Comparison of ENCODE assay signal across 1 cellular context in genomic region chr1:103180660-103181059, GRCh38.
TF ChIP-seq lines count a peak whose summit lies in the region.

No MANE protein-coding gene starts in this region.

TF ChIP-seq in SK-N-SH, 30 proteins besides CTCF, POLR2A, EP300 and RAD21 (continued from another document):
- TF ChIP-seq GABPA (IDR thresholded peaks at IDR 0.05; ENCODE audit: low read depth) (no peak), PBX3 (IDR thresholded peaks at IDR 0.05) (no peak), IRF3 (IDR thresholded peaks at IDR 0.05; ENCODE audit: low read depth, low read length) (no peak), TEAD4 (IDR thresholded peaks at IDR 0.05; ENCODE audit: borderline replicate concordance, insufficient read depth) (peak; percentile 47; the same call in 1 of the 2 replicates), USF2 (IDR thresholded peaks at IDR 0.05; ENCODE audit: borderline replicate concordance, low read depth, low read length) (no peak), NFIC (IDR thresholded peaks at IDR 0.05; ENCODE audit: borderline replicate concordance) (peak; percentile 62; the same call in 1 of the 2 replicates), FOSL2 (IDR thresholded peaks at IDR 0.05; ENCODE audit: borderline replicate concordance, low read depth) (peak; percentile 52; the same call in 1 of the 2 replicates), JUND (IDR thresholded peaks at IDR 0.05) (peak; percentile 24; the same call in 1 of the 2 replicates), ELF1 (IDR thresholded peaks at IDR 0.05) (no peak)
TF ChIP-seq in SK-N-SH: peak in this region for 6.
